Comparison of ENCODE assay signal across 10 cellular contexts in genomic region chr1:205890631-205891030, GRCh38. TPM values are rescaled to one million over a fixed set of nuclear protein-coding genes. Genes with fewer than 3 reads are reported as not detected.
"Had no signal": no experiment of that assay in that cellular context is flagged by ENCODE, and none has a peak within 500 bp of the region (broad histone marks: within the 10 kb centered on the region; RNA-seq: fewer than 3 reads in every experiment).

No MANE protein-coding gene starts in this region.

RNA-seq across cellular contexts. Expression of gene PM20D1, which starts 40.7 kb away (rescaled TPM):
- total RNA-seq: lung microvascular endothelial cell, occipital lobe, progenitor cell of endocrine pancreas, pulmonary artery endothelial cell, transverse colon, vagina had no signal

RNA-seq across cellular contexts. Expression of gene SLC26A9, which starts 52.6 kb away (rescaled TPM):
- total RNA-seq: lung microvascular endothelial cell, mesenteric fat pad, mucosa of descending colon, natural killer cell, occipital lobe, pulmonary artery endothelial cell, transverse colon, urinary bladder had no signal
- polyA plus RNA-seq: urinary bladder had no signal
